ENCODE assay signal across 1 cellular context in the genomic region with DNA sequence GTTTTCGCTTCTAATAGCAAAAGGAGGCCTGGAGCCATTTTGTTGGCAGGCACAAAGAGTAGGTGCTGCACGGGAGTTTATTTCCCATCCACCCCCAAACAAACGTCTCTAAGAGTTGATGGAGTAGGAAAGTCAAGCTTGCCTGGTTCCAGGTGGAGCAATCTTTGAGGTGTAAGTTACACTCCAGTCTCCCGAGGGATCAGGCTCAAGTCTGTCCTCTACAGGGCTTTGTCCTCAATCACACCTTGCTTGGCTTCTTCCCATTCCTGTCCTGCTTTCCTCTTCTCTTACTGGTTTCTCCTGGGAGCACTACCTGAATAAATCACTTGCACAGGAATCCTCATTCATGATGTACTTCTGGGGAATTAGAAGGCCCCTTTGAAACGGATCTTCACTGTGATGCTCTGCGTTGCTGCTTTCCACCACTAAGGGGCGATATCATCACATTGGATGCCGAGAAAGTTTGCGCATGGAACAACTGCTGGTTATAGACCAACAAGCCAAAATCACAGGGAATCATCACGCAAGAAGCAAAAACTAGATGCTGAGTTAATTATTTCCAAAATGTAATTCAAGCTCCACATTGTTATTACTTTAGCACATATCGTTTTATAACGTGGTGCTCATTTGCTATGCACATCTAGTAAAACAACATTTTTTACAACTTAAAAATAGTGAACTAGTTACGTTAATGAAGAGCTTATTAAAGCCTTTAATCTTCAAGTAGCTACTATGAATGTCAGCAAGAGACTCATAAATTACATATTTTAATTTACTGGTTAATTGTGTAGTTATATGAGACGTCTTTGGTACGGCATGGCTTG.
TF ChIP-seq lines count a peak whose summit lies in the region.

No MANE protein-coding gene starts in this region.

TF ChIP-seq in GM23338, 12 proteins besides CTCF, POLR2A, EP300 and RAD21 (continued from another document):
- TF ChIP-seq NANOG (IDR thresholded peaks at IDR 0.05; ENCODE audit: borderline replicate concordance) (no peak), JUNB (IDR thresholded peaks at IDR 0.05; ENCODE audit: unreplicated experiment) (no peak), POLR2AphosphoS5 (IDR thresholded peaks at IDR 0.05; ENCODE audit: low read depth) (no peak), STAT1 (IDR thresholded peaks at IDR 0.05; ENCODE audit: unreplicated experiment) (no peak), CREB1 (CRISPR knock-in tag; IDR thresholded peaks at IDR 0.05; ENCODE audit: low read depth) (no peak)
